In the genomic region with DNA sequence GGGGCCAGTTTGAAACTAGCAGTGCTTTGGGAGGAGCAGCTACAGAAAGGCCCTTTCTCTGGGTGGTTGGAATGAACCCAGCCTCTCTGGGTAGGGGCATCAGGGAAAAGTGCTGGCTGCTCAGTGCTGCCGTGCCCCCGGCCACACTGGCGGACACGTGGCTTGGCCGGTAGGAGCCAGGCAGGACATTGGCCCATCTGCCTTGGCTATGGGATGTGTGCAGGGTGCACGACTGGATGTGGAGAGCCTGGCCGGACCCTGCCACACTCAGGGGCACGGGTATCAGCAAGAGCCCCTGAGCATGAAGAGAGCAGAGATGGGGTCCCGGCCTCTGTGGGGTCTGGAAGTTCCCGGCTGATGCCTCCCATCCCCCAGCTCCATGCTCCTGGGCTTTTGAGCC, we compare ENCODE assay signal across 26 cellular contexts.
"Had no signal": no experiment of that assay in that cellular context is flagged by ENCODE, and none has a peak within 500 bp of the region (broad histone marks: within the 10 kb centered on the region; RNA-seq: fewer than 3 reads in every experiment).

No MANE protein-coding gene starts in this region.

- H3K27me3 ChIP-seq: ascending aorta, body of pancreas, SJSA1 had no signal

- H3K4me3 Mint-ChIP-seq: activated CD8-positive, alpha-beta T cell treated with anti-CD3 and anti-CD28 coated beads, Interleukin-2, amount 10 ng/mL, durations not matched to agents 7 days and 5 days; activated naive CD4-positive, alpha-beta T cell treated with anti-CD3 and anti-CD28 coated beads, Interleukin-2, amount 50 U/mL, for 24 hours; activated T-cell treated with anti-CD3 and anti-CD28 coated beads, Interleukin-2, amount 50 U/mL, for 24 hours; activated T-helper 1 cell treated with anti-CD3 and anti-CD28 coated beads, Interleukin-12 subunit alpha, Interleukin-12 subunit beta, Interleukin-2, Interleukin-4 antibody, amounts not matched to agents 30 ng/mL and 10 ng/mL and 1 ng/mL, durations not matched to agents 14 hours and 24 hours and 36 hours had no signal

- H3K9me3 ChIP-seq: ascending aorta, body of pancreas had no signal

- H3K27ac Mint-ChIP-seq: activated CD8-positive, alpha-beta T cell treated with anti-CD3 and anti-CD28 coated beads, Interleukin-2, amount 10 ng/mL, durations not matched to agents 7 days and 5 days; activated naive CD4-positive, alpha-beta T cell treated with anti-CD3 and anti-CD28 coated beads, Interleukin-2, amount 50 U/mL, for 24 hours; activated T-cell treated with anti-CD3 and anti-CD28 coated beads, Interleukin-2, amount 50 U/mL, for 24 hours; activated T-helper 1 cell treated with anti-CD3 and anti-CD28 coated beads, Interleukin-12 subunit alpha, Interleukin-12 subunit beta, Interleukin-2, Interleukin-4 antibody, amounts not matched to agents 30 ng/mL and 10 ng/mL and 1 ng/mL, durations not matched to agents 14 hours and 24 hours and 36 hours had no signal

- H3K27ac ChIP-seq: ascending aorta, body of pancreas, SJSA1 had no signal

- H3K9me3 Mint-ChIP-seq: activated naive CD4-positive, alpha-beta T cell treated with anti-CD3 and anti-CD28 coated beads, Interleukin-2, amount 50 U/mL, for 24 hours; activated T-cell treated with anti-CD3 and anti-CD28 coated beads, Interleukin-2, amount 50 U/mL, for 24 hours; activated T-helper 1 cell treated with anti-CD3 and anti-CD28 coated beads, Interleukin-12 subunit alpha, Interleukin-12 subunit beta, Interleukin-2, Interleukin-4 antibody, amounts not matched to agents 30 ng/mL and 10 ng/mL and 1 ng/mL, durations not matched to agents 14 hours and 24 hours and 36 hours had no signal

- H3K4me3 ChIP-seq: ascending aorta, body of pancreas, SJSA1 had no signal

- DNase-seq: activated CD4-positive, alpha-beta T cell treated with anti-CD3 and anti-CD28 coated beads for 48 hours; activated CD4-positive, alpha-beta T cell treated with anti-CD3 and anti-CD28 coated beads, Interleukin-2, amount 50 U/mL, for 4 hours; activated CD4-positive, CD25-positive, alpha-beta regulatory T cell treated with anti-CD3 and anti-CD28 coated beads, Interleukin-2, amount 50 U/mL, for 72 hours; activated CD8-positive, alpha-beta memory T cell treated with anti-CD3 and anti-CD28 coated beads, Interleukin-2, amount 50 U/mL, for 48 hours; activated CD8-positive, alpha-beta T cell treated with anti-CD3 and anti-CD28 coated beads, Interleukin-2, amount 10 ng/mL, durations not matched to agents 7 days and 5 days; activated effector memory CD4-positive, alpha-beta T cell treated with Interleukin-2 at 50 U/mL for 16 hours; activated naive CD4-positive, alpha-beta T cell; activated T-cell treated with anti-CD3 and anti-CD28 coated beads, Interleukin-2, amount 50 U/mL, for 24 hours; amniotic stem cell; body of pancreas; central memory CD4-positive, alpha-beta T cell; Kasumi-1; NCI-H1048; NCI-H187 treated with DMSO at 0.1 percent for 48 hours; NCI-H2081 treated with DMSO at 0.1 percent for 48 hours; NCI-H446; NCI-H524; PC-3; SHP77; SW 1271 had no signal

- FAIRE-seq: RCC 7860 had no signal

- ATAC-seq: body of pancreas, PC-3, SK-N-SH treated with all-trans-retinoic acid at 6 μM for 48 hours had no signal

- H3K27me3 Mint-ChIP-seq: activated naive CD4-positive, alpha-beta T cell treated with anti-CD3 and anti-CD28 coated beads, Interleukin-2, amount 50 U/mL, for 24 hours had no signal

- H3K4me1 Mint-ChIP-seq: activated naive CD4-positive, alpha-beta T cell treated with anti-CD3 and anti-CD28 coated beads, Interleukin-2, amount 50 U/mL, for 24 hours had no signal

- H3K4me1 ChIP-seq: ascending aorta, body of pancreas, SJSA1 had no signal
